In the genomic region with DNA sequence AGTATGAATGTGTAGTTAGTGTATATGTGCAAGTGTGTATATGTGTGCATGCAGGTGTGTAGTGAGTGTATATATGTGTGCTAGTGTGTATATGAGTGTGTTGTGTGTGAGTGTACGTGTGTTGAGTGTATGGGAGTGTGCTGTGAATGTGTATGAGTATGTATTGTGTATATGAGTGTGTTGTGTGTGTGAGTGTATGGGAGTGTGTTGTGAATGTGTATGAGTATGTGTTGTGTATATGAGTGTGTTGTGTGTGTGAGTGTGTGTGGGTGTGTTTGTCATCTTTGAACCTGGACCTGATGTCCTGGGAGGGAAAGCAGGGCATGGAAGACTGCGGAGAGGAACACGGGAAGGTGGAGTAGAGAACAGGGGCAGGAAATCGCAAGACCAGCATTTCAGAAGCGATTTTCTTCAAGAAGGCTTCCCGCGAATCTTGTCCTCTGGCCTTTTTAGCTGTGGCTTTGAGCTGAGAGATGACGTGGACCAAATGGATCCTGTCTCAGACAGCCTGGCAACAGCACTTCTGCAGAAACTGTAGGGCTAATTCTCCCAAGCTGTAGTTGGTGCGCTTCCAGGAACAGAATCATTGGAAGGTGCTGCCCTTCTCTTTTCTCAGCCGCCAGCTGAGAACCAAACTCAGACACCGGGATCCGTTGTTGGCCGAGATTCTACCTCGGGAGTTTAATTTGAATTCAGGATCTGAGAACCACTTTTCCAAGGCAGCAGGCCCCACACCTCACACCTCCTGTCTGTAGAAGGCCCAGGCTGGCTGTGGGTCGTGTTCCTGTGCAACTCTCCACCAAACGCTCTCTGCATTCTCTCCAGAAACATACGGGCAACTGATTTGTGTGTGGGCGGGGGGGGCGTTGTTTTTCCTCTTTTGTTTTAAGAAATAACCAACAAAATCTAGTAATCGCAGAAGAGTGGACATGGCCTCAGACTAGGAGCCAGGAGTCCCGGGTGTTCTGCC, we compare ENCODE assay signal across 10 cellular contexts.
DNase-seq lines count a peak whose midpoint lies in the region; ATAC-seq and TF ChIP-seq lines count a peak whose summit lies in the region.
"Had no signal": no experiment of that assay in that cellular context is flagged by ENCODE, and none has a peak within 500 bp of the region (broad histone marks: within the 10 kb centered on the region; RNA-seq: fewer than 3 reads in every experiment).

No MANE protein-coding gene starts in this region.

- intact Hi-C loops in breast epithelium (cut with DNase I; ENCODE audit: low total_unique reads): no loop called here
- intact Hi-C loops in MCF 10A (cut with micrococcal nuclease): no loop called here
- intact Hi-C loops in aorta (cut with DNase I): loop anchor here in 1 of 2 donors (2.0 to 10.0 kb wide), 2 partner anchors 55 to 115 kb away; no protein-coding TSS in a partner anchor

- H3K27ac ChIP-seq in breast epithelium (peak overlapping the region; percentile 61 to 82), muscle layer of colon (ENCODE audit: low read depth, low read length) (peak overlapping the region; percentile 87), aorta (ENCODE audit: low read depth in 1 of 2, low read length in 2 of 2) (peak overlapping the region in 1 of 2 donors; percentile 93)
- H3K27ac ChIP-seq: BLaER1 had no signal

- H3K36me3 ChIP-seq in breast epithelium (no peaks in the 10 kb centered on the region), muscle layer of colon (ENCODE audit: insufficient read depth, low read length) (peaks cover 28% of the 10 kb centered on the region), aorta (ENCODE audit: control insufficient read depth in 1 of 2, insufficient read depth in 2 of 2, low read length in 1 of 2) (peaks cover 4 to 7% of the 10 kb centered on the region in 2 donors)

- no peaks in the 10 kb centered on the region for H3K9me3 Mint-ChIP-seq in MCF 10A (ENCODE audit: unreplicated experiment)

- peak overlapping the region in 1 of 3 donors; percentile 1 for H3K4me3 ChIP-seq in breast epithelium
- H3K4me3 ChIP-seq in muscle layer of colon (ENCODE audit: low read depth in 1 of 2, low read length in 2 of 2): peak overlapping the region in 1 of 2 donors; percentile 14
- no peak overlapping the region for H3K4me3 ChIP-seq in aorta (ENCODE audit: low read length in 2 of 2)
- H3K4me3 ChIP-seq: BLaER1 had no signal

- TF ChIP-seq POLR2A in breast epithelium (IDR thresholded peaks at IDR 0.05) (no peak), erythroblast (IDR thresholded peaks at IDR 0.05; ENCODE audit: low read length) (no peak)

- DNase-seq in breast epithelium (ENCODE audit: low spot score in 2 of 2) (no peak), MCF 10A (ENCODE audit: unreplicated experiment) (no peak), erythroblast (lab: John Stamatoyannopoulos, UW) (peak; percentile 48 to 56), aorta (peak; percentile 68 to 74), GM10248 (ENCODE audit: extremely low spot score) (no peak), DMS79 treated with DMSO at 0.1 percent for 48 hours (lab: John Stamatoyannopoulos, UW) (no peak)
- DNase-seq: activated CD4-positive, CD25-positive, alpha-beta regulatory T cell had no signal

- peak overlapping the region; percentile 34 for H3K9ac ChIP-seq in muscle layer of colon (ENCODE audit: low read length)
- H3K9ac ChIP-seq: BLaER1 had no signal

- H3K27ac Mint-ChIP-seq in MCF 10A (ENCODE audit: low read depth, unreplicated experiment): no peak overlapping the region

- no peaks in the 10 kb centered on the region for H3K4me1 Mint-ChIP-seq in MCF 10A (ENCODE audit: insufficient read depth, unreplicated experiment)

- no peaks in the 10 kb centered on the region for H3K36me3 Mint-ChIP-seq in MCF 10A (ENCODE audit: insufficient read depth, unreplicated experiment)

- TF ChIP-seq CTCF in breast epithelium (IDR thresholded peaks at IDR 0.05) (no peak), MCF 10A (IDR thresholded peaks at IDR 0.05; ENCODE audit: unreplicated experiment) (no peak), GM10248 (IDR thresholded peaks at IDR 0.05; ENCODE audit: control extremely low read depth, extremely low read depth, low read depth, missing control alignments) (no peak)

- CTCF ChIA-PET in MCF 10A (lab: Yijun Ruan, JAX): interaction anchor here (0.6 to 0.8 kb wide), 2 partner anchors 13 to 197 kb away, joined by 3 read pairs; no protein-coding TSS in a partner anchor
- CTCF ChIA-PET in GM10248 (lab: Yijun Ruan, JAX): interaction anchor here (3.9 to 7.2 kb wide), 2 partner anchors 19 to 230 kb away, joined by 22 to 35 read pairs; no protein-coding TSS in a partner anchor

- BruUV-seq in MCF 10A (replicated peaks; lab: Mats Ljungman, UMichigan): no TSS peak

- H3K4me1 ChIP-seq in breast epithelium (peaks cover 0 to 3% of the 10 kb centered on the region in 2 donors), muscle layer of colon (ENCODE audit: insufficient read depth, low read length) (peaks cover 61% of the 10 kb centered on the region), aorta (ENCODE audit: control insufficient read depth in 1 of 2, insufficient read depth in 2 of 2, low read length in 2 of 2) (peaks cover 5 to 6% of the 10 kb centered on the region in 2 donors)
- H3K4me1 ChIP-seq: BLaER1 had no signal

- 14 to 16% methylated on average over 21 of the region's 21 CpGs for WGBS in aorta, 2 donors

- H3K9me3 ChIP-seq in breast epithelium: no peaks in the 10 kb centered on the region
- no peaks in the 10 kb centered on the region for H3K9me3 ChIP-seq in muscle layer of colon (ENCODE audit: low read length)
- no peaks in the 10 kb centered on the region for H3K9me3 ChIP-seq in aorta (ENCODE audit: control insufficient read depth, low read length)
- H3K9me3 ChIP-seq: BLaER1 had no signal

- H3K27me3 ChIP-seq in breast epithelium: no peaks in the 10 kb centered on the region
- H3K27me3 ChIP-seq in muscle layer of colon (ENCODE audit: control insufficient read depth in 1 of 2, insufficient read depth in 2 of 2, low read length in 2 of 2): no peaks in the 10 kb centered on the region
- H3K27me3 ChIP-seq in aorta (ENCODE audit: control insufficient read depth in 1 of 2, insufficient read depth in 2 of 2, low read length in 1 of 2): no peaks in the 10 kb centered on the region
- H3K27me3 ChIP-seq: BLaER1 had no signal

- POLR2A ChIA-PET in MCF 10A (lab: Yijun Ruan, JAX) (no interaction called here), GM10248 (lab: Yijun Ruan, JAX) (no interaction called here)

- H3K27me3 Mint-ChIP-seq in MCF 10A (ENCODE audit: insufficient read depth, unreplicated experiment): no peaks in the 10 kb centered on the region

- no peak overlapping the region for H3K4me3 Mint-ChIP-seq in MCF 10A (ENCODE audit: unreplicated experiment)

- peak; percentile 76 for ATAC-seq in aorta (ENCODE audit: low FRiP score)
- no peak for ATAC-seq in HG02623 (IDR thresholded peaks at IDR 0.05; ENCODE audit: unreplicated experiment)

Comparison
In these comparisons a context has a peak if more than half of its experiments do, and no peak if none do; other contexts are left out.
1. DNase-seq: peak in erythroblast (2 of 2) and aorta (2 of 2); none in breast epithelium (0 of 2), MCF 10A (single experiment), GM10248 (single experiment) and DMS79 treated with DMSO at 0.1 percent for 48 hours (single experiment).